Comparison of ENCODE assay signal across 1 cellular context in the genomic region with DNA sequence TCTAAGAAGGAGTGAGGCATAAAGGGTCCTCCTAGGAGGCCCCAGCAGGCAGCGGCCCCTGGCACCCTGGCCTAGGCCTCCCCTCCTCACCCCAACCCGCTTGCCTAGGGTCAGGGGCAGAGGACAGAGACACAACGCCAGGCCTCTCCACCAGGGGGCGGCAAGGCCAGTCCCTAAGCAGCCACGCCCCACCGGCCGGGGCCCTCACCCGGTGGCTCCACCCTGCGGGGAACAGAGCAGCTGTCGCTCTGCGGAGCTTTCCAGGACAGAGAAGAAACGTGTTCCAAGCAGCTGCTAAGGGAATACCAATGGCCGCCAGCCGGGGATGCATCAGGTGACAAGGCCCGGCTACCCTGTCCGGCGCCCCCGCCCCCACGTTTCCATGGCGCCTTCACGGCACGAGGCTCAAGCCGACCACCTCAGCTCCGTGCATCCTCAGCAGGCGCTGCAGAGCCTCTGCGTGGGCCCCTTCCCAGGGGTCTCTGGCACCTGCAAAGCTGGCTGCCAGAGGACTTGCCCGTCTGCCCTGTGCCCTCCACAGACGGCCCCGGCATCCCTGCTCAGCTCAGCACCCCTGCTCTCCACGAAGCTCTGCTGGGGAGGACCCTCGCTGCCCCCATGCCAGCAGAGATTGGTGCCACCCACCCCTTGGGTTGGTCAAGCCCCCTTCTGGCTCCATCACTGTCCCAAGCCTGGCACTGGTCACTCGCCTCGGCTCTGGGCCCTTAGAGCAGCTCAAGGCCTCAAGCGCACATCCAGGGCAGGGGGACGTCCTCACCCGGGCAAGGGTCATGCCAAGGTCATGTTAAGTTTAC.
TF ChIP-seq lines count a peak whose summit lies in the region.

No MANE protein-coding gene starts in this region.

TF ChIP-seq in HepG2, 621 proteins besides CTCF, POLR2A, EP300 and RAD21 (continued from another document and continues in another):
- TF ChIP-seq ONECUT2 (CRISPR knock-in tag; IDR thresholded peaks at IDR 0.05) (peak; percentile 23; the same call in 1 of the 2 replicates), HIC2 (CRISPR knock-in tag; IDR thresholded peaks at IDR 0.05; ENCODE audit: low read depth) (peak; percentile 66; the same call in 1 of the 2 replicates), NBN (conservative IDR thresholded peaks at IDR 0.05) (no peak), ZNF569 (CRISPR knock-in tag; IDR thresholded peaks at IDR 0.05; ENCODE audit: borderline replicate concordance) (no peak), CREBL2 (CRISPR knock-in tag; IDR thresholded peaks at IDR 0.05; ENCODE audit: borderline replicate concordance) (no peak), GABPA (IDR thresholded peaks at IDR 0.05; ENCODE audit: low read depth, low read length) (no peak), GABPA (CRISPR knock-in tag; IDR thresholded peaks at IDR 0.05; ENCODE audit: low read depth) (peak; percentile 55; the same call in 1 of the 2 replicates), NFIC (IDR thresholded peaks at IDR 0.05; ENCODE audit: low read length) (no peak), NPAS2 (CRISPR knock-in tag; IDR thresholded peaks at IDR 0.05; ENCODE audit: borderline replicate concordance) (no peak), ZNF446 (CRISPR knock-in tag; IDR thresholded peaks at IDR 0.05) (no peak), ZNF660 (CRISPR knock-in tag; IDR thresholded peaks at IDR 0.05; ENCODE audit: borderline replicate concordance, low read depth) (no peak), ZNF296 (CRISPR knock-in tag; conservative IDR thresholded peaks at IDR 0.05) (no peak), KAT7 (CRISPR knock-in tag; IDR thresholded peaks at IDR 0.05; ENCODE audit: borderline replicate concordance) (0 out of 2 replicates have a peak, but pooled peaks have one; percentile 77), SCMH1 (CRISPR knock-in tag; IDR thresholded peaks at IDR 0.05; ENCODE audit: borderline replicate concordance) (no peak), SMYD3 (CRISPR knock-in tag; IDR thresholded peaks at IDR 0.05) (no peak), ZNF777 (CRISPR knock-in tag; IDR thresholded peaks at IDR 0.05) (no peak), MIER2 (CRISPR knock-in tag; IDR thresholded peaks at IDR 0.05) (no peak), ARID2 (CRISPR knock-in tag; IDR thresholded peaks at IDR 0.05; ENCODE audit: borderline replicate concordance) (no peak), HOXD1 (CRISPR knock-in tag; IDR thresholded peaks at IDR 0.05) (no peak), ZNF225 (CRISPR knock-in tag; IDR thresholded peaks at IDR 0.05) (no peak), PAX8 (CRISPR knock-in tag; IDR thresholded peaks at IDR 0.05; ENCODE audit: borderline replicate concordance) (no peak), ZNF616 (CRISPR knock-in tag; IDR thresholded peaks at IDR 0.05; ENCODE audit: low read depth) (no peak), CBX2 (IDR thresholded peaks at IDR 0.05; ENCODE audit: low read depth, low read length) (no peak), CBX2 (CRISPR knock-in tag; IDR thresholded peaks at IDR 0.05; ENCODE audit: low read depth) (no peak), SP4 (CRISPR knock-in tag; IDR thresholded peaks at IDR 0.05) (peak; percentile 83), ZBTB7A (CRISPR knock-in tag; IDR thresholded peaks at IDR 0.05) (no peak), ATF1 (CRISPR knock-in tag; IDR thresholded peaks at IDR 0.05) (no peak), ZBTB46 (CRISPR knock-in tag; IDR thresholded peaks at IDR 0.05; ENCODE audit: borderline replicate concordance) (no peak), RORA (CRISPR knock-in tag; IDR thresholded peaks at IDR 0.05) (no peak), ZSCAN22 (CRISPR knock-in tag; IDR thresholded peaks at IDR 0.05) (no peak), RFXAP (CRISPR knock-in tag; IDR thresholded peaks at IDR 0.05; ENCODE audit: borderline replicate concordance) (no peak), EHMT2 (IDR thresholded peaks at IDR 0.05; ENCODE audit: borderline replicate concordance, low read depth, low read length) (no peak), ZNF30 (CRISPR knock-in tag; IDR thresholded peaks at IDR 0.05) (no peak), ZNF615 (CRISPR knock-in tag; IDR thresholded peaks at IDR 0.05; ENCODE audit: borderline replicate concordance) (no peak), DR1 (CRISPR knock-in tag; IDR thresholded peaks at IDR 0.05) (0 out of 2 replicates have a peak, but pooled peaks have one; percentile 34), MAFK (conservative IDR thresholded peaks at IDR 0.05 in 1 of 2, IDR thresholded peaks at IDR 0.05 in 1 of 2; ENCODE audit: low read length in 2 of 2) (no peak), ARHGAP35 (CRISPR knock-in tag; IDR thresholded peaks at IDR 0.05; ENCODE audit: borderline replicate concordance) (no peak)
- TF ChIP-seq, protein P1, sequence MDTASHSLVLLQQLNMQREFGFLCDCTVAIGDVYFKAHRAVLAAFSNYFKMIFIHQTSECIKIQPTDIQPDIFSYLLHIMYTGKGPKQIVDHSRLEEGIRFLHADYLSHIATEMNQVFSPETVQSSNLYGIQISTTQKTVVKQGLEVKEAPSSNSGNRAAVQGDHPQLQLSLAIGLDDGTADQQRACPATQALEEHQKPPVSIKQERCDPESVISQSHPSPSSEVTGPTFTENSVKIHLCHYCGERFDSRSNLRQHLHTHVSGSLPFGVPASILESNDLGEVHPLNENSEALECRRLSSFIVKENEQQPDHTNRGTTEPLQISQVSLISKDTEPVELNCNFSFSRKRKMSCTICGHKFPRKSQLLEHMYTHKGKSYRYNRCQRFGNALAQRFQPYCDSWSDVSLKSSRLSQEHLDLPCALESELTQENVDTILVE (CRISPR knock-in tag; IDR thresholded peaks at IDR 0.05), result peak; percentile 63; the same call in 1 of the 2 replicates
- TF ChIP-seq, protein P2, sequence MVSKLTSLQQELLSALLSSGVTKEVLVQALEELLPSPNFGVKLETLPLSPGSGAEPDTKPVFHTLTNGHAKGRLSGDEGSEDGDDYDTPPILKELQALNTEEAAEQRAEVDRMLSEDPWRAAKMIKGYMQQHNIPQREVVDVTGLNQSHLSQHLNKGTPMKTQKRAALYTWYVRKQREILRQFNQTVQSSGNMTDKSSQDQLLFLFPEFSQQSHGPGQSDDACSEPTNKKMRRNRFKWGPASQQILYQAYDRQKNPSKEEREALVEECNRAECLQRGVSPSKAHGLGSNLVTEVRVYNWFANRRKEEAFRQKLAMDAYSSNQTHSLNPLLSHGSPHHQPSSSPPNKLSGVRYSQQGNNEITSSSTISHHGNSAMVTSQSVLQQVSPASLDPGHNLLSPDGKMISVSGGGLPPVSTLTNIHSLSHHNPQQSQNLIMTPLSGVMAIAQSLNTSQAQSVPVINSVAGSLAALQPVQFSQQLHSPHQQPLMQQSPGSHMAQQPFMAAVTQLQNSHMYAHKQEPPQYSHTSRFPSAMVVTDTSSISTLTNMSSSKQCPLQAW (CRISPR knock-in tag; IDR thresholded peaks at IDR 0.05), result 0 out of 2 replicates have a peak, but pooled peaks have one; percentile 27
- TF ChIP-seq, protein P3, sequence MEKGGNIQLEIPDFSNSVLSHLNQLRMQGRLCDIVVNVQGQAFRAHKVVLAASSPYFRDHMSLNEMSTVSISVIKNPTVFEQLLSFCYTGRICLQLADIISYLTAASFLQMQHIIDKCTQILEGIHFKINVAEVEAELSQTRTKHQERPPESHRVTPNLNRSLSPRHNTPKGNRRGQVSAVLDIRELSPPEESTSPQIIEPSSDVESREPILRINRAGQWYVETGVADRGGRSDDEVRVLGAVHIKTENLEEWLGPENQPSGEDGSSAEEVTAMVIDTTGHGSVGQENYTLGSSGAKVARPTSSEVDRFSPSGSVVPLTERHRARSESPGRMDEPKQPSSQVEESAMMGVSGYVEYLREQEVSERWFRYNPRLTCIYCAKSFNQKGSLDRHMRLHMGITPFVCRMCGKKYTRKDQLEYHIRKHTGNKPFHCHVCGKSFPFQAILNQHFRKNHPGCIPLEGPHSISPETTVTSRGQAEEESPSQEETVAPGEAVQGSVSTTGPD (CRISPR knock-in tag; IDR thresholded peaks at IDR 0.05), result no peak
- TF ChIP-seq, protein P4, sequence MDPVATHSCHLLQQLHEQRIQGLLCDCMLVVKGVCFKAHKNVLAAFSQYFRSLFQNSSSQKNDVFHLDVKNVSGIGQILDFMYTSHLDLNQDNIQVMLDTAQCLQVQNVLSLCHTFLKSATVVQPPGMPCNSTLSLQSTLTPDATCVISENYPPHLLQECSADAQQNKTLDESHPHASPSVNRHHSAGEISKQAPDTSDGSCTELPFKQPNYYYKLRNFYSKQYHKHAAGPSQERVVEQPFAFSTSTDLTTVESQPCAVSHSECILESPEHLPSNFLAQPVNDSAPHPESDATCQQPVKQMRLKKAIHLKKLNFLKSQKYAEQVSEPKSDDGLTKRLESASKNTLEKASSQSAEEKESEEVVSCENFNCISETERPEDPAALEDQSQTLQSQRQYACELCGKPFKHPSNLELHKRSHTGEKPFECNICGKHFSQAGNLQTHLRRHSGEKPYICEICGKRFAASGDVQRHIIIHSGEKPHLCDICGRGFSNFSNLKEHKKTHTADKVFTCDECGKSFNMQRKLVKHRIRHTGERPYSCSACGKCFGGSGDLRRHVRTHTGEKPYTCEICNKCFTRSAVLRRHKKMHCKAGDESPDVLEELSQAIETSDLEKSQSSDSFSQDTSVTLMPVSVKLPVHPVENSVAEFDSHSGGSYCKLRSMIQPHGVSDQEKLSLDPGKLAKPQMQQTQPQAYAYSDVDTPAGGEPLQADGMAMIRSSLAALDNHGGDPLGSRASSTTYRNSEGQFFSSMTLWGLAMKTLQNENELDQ (CRISPR knock-in tag; IDR thresholded peaks at IDR 0.05; ENCODE audit: borderline replicate concordance), result no peak
- TF ChIP-seq, protein P5, sequence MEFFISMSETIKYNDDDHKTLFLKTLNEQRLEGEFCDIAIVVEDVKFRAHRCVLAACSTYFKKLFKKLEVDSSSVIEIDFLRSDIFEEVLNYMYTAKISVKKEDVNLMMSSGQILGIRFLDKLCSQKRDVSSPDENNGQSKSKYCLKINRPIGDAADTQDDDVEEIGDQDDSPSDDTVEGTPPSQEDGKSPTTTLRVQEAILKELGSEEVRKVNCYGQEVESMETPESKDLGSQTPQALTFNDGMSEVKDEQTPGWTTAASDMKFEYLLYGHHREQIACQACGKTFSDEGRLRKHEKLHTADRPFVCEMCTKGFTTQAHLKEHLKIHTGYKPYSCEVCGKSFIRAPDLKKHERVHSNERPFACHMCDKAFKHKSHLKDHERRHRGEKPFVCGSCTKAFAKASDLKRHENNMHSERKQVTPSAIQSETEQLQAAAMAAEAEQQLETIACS (CRISPR knock-in tag; IDR thresholded peaks at IDR 0.05), result no peak
- TF ChIP-seq, protein P6, sequence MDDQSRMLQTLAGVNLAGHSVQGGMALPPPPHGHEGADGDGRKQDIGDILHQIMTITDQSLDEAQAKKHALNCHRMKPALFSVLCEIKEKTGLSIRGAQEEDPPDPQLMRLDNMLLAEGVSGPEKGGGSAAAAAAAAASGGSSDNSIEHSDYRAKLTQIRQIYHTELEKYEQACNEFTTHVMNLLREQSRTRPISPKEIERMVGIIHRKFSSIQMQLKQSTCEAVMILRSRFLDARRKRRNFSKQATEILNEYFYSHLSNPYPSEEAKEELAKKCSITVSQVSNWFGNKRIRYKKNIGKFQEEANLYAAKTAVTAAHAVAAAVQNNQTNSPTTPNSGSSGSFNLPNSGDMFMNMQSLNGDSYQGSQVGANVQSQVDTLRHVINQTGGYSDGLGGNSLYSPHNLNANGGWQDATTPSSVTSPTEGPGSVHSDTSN (CRISPR knock-in tag; IDR thresholded peaks at IDR 0.05; ENCODE audit: borderline replicate concordance), result no peak
- TF ChIP-seq, protein P7, sequence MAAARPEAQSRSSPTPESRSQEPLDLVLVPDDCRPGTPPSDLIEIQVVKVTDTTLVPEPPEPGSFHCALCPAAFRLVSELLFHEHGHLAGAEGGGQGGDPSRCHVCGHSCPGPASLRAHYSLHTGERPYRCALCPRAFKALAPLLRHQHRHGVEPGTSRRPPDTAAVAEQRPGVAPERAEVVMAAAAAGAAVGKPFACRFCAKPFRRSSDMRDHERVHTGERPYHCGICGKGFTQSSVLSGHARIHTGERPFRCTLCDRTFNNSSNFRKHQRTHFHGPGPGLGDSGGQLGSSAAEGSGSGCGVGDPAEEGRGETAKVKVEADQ (CRISPR knock-in tag; IDR thresholded peaks at IDR 0.05; ENCODE audit: borderline replicate concordance), result peak; percentile 83; the same call in 1 of the 2 replicates
